9 cellular contexts compared by ENCODE assay signal in genomic region chr16:89599451-89599858, GRCh38. TPM values are rescaled to one million over a fixed set of nuclear protein-coding genes. Genes with fewer than 3 reads are reported as not detected.
A peak's percentile ranks its signal among the peaks of the same experiment; 100 is the strongest.
DNase-seq lines count a peak whose midpoint lies in the region; ATAC-seq, FAIRE-seq and TF ChIP-seq lines count a peak whose summit lies in the region.
"Had no signal": no experiment of that assay in that cellular context is flagged by ENCODE, and none has a peak within 500 bp of the region (broad histone marks: within the 10 kb centered on the region; RNA-seq: fewer than 3 reads in every experiment).

No MANE protein-coding gene starts in this region.

- peaks cover 0 to 12% (median 4%) of the 10 kb centered on the region in 4 donors for H3K4me1 Mint-ChIP-seq in CD4-positive, CD25-positive, alpha-beta regulatory T cell

- no peaks in the 10 kb centered on the region for H3K36me3 Mint-ChIP-seq in CD4-positive, CD25-positive, alpha-beta regulatory T cell

- no peak overlapping the region for H3K27ac ChIP-seq in CD4-positive, CD25-positive, alpha-beta regulatory T cell (ENCODE audit: insufficient read depth, low read length, poor library complexity, severe bottlenecking)
- H3K27ac ChIP-seq in SJCRH30 (no peak overlapping the region), gastrocnemius medialis (no peak overlapping the region)

- no peak overlapping the region for H3K4me3 Mint-ChIP-seq in CD4-positive, CD25-positive, alpha-beta regulatory T cell

- intact Hi-C loops in gastrocnemius medialis (cut with DNase I; ENCODE audit: low total_unique reads) = no loop called here

- H3K9me3 Mint-ChIP-seq in CD4-positive, CD25-positive, alpha-beta regulatory T cell = no peaks in the 10 kb centered on the region

- ATAC-seq in CD4-positive, CD25-positive, alpha-beta regulatory T cell (ENCODE audit: low read depth in 2 of 2) = peak in 1 of 2 donors; percentile 16
- ATAC-seq in gastrocnemius medialis (no peak), HG03432 (IDR thresholded peaks at IDR 0.05; ENCODE audit: unreplicated experiment) (no peak)

- H3K4me1 ChIP-seq in CD4-positive, CD25-positive, alpha-beta regulatory T cell (ENCODE audit: control insufficient read depth, insufficient read depth, low read length, poor library complexity, severe bottlenecking) = peaks cover 13% of the 10 kb centered on the region
- H3K4me1 ChIP-seq in SJCRH30 (peaks cover 11% of the 10 kb centered on the region; the same call in 1 of the 2 replicates), gastrocnemius medialis (no peaks in the 10 kb centered on the region)

- peak in 1 of 3 donors; percentile 32 for DNase-seq in CD4-positive, CD25-positive, alpha-beta regulatory T cell
- peak; percentile 68 for DNase-seq in GM20000 (ENCODE audit: low spot score)
- DNase-seq in SJCRH30 = peak; percentile 65 to 70
- DNase-seq in germinal center (ENCODE audit: low spot score) = peak; percentile 17
- no peak for DNase-seq in NCI-H1436 (lab: John Stamatoyannopoulos, UW)
- DNase-seq in GM12892 (ENCODE audit: insufficient read length) = no peak
- no peak for DNase-seq in gastrocnemius medialis

- peaks cover 8% of the 10 kb centered on the region for H3K27me3 Mint-ChIP-seq in CD4-positive, CD25-positive, alpha-beta regulatory T cell

- H3K27me3 ChIP-seq in CD4-positive, CD25-positive, alpha-beta regulatory T cell (ENCODE audit: control insufficient read depth, insufficient read depth, low read length) = no peaks in the 10 kb centered on the region
- H3K27me3 ChIP-seq in SJCRH30 (no peaks in the 10 kb centered on the region), gastrocnemius medialis (peaks cover 0 to 11% (median 6%) of the 10 kb centered on the region in 3 donors)

- peak overlapping the region in 2 of 3 donors; percentile 51 to 58 for H3K27ac Mint-ChIP-seq in CD4-positive, CD25-positive, alpha-beta regulatory T cell

- peak; percentile 21 for TF ChIP-seq CTCF in GM20000 (IDR thresholded peaks at IDR 0.05; ENCODE audit: extremely low read depth, missing control alignments)
- no peak for TF ChIP-seq CTCF in gastrocnemius medialis (IDR thresholded peaks at IDR 0.05 in 4 of 5, conservative IDR thresholded peaks at IDR 0.05 in 1 of 5)

- no peak overlapping the region for H3K4me3 ChIP-seq in CD4-positive, CD25-positive, alpha-beta regulatory T cell (ENCODE audit: low read depth, low read length)
- H3K4me3 ChIP-seq in SJCRH30 (no peak overlapping the region), gastrocnemius medialis (no peak overlapping the region)

- no peaks in the 10 kb centered on the region for H3K36me3 ChIP-seq in CD4-positive, CD25-positive, alpha-beta regulatory T cell (ENCODE audit: control insufficient read depth, insufficient read depth, low read length)
- H3K36me3 ChIP-seq in SJCRH30 = no peaks in the 10 kb centered on the region
- no peaks in the 10 kb centered on the region for H3K36me3 ChIP-seq in gastrocnemius medialis

- no peak for TF ChIP-seq POLR2A in GM12892 (IDR thresholded peaks at IDR 0.05; ENCODE audit: low read depth, low read length)
- TF ChIP-seq POLR2A in gastrocnemius medialis (IDR thresholded peaks at IDR 0.05) = no peak

- FAIRE-seq in GM12892 (lab: Jason Lieb, UNC) = no peak
- FAIRE-seq: endometrium had no signal

- no peaks in the 10 kb centered on the region for H3K9me3 ChIP-seq in CD4-positive, CD25-positive, alpha-beta regulatory T cell (ENCODE audit: control insufficient read depth in 2 of 2, low read length in 2 of 2)
- H3K9me3 ChIP-seq in SJCRH30 (replicated peaks) (no peaks in the 10 kb centered on the region), gastrocnemius medialis (no peaks in the 10 kb centered on the region)

- in situ Hi-C loops in gastrocnemius medialis (cut with MboI; ENCODE audit: low sequenced_read_pairs in 4 of 4) = no loop called here

RNA-seq across cellular contexts. Expression of gene DPEP1, which starts 14.0 kb away (rescaled TPM):
- total RNA-seq in CD4-positive, CD25-positive, alpha-beta regulatory T cell = not detected
- not detected for polyA plus RNA-seq in CD4-positive, CD25-positive, alpha-beta regulatory T cell
- 1.6 and 1.7 TPM in 2 replicates for total RNA-seq in SJCRH30 (2014; rRNA removed; shearing (Covaris generic))
- not detected for polyA plus RNA-seq in GM12892 (2012; ENCODE audit: missing spikeins)
- total RNA-seq in gastrocnemius medialis = not detected

RNA-seq across cellular contexts. Expression of gene CPNE7, which starts 23.9 kb away (rescaled TPM):
- 0.69 TPM for total RNA-seq in CD4-positive, CD25-positive, alpha-beta regulatory T cell
- polyA plus RNA-seq in CD4-positive, CD25-positive, alpha-beta regulatory T cell = under 1 TPM in 3 of 4 donors, not detected in 1; 0.11 to 0.81 (median 0.48) TPM
- total RNA-seq in SJCRH30 (2014; rRNA removed; shearing (Covaris generic)) = not detected in 2 replicates
- 51.5 TPM for polyA plus RNA-seq in GM12892 (2012; ENCODE audit: missing spikeins)
- total RNA-seq in gastrocnemius medialis = not detected

RNA-seq across cellular contexts. Expression of gene RPL13, which starts 39.0 kb away (rescaled TPM):
- 3,164 TPM for total RNA-seq in CD4-positive, CD25-positive, alpha-beta regulatory T cell
- polyA plus RNA-seq in CD4-positive, CD25-positive, alpha-beta regulatory T cell = 1,000 to 10,000 TPM; 3,297 to 6,519 (median 5,004) TPM
- 5,665 and 6,596 TPM in 2 replicates for total RNA-seq in SJCRH30 (2014; rRNA removed; shearing (Covaris generic))
- polyA plus RNA-seq in GM12892 (2012; ENCODE audit: missing spikeins) = 4,006 TPM
- 1,000 to 10,000 TPM; 4,295 to 5,889 (median 4,806) TPM for total RNA-seq in gastrocnemius medialis

RNA-seq across cellular contexts. Expression of gene CHMP1A, which starts 58.1 kb away (rescaled TPM):
- 110 TPM for total RNA-seq in CD4-positive, CD25-positive, alpha-beta regulatory T cell
- 100 to 1,000 TPM in 1 of 4 donors, 10 to 100 TPM in 3; 77.5 to 111 (median 87.5) TPM for polyA plus RNA-seq in CD4-positive, CD25-positive, alpha-beta regulatory T cell
- total RNA-seq in SJCRH30 (2014; rRNA removed; shearing (Covaris generic)) = 71.1 and 75.6 TPM in 2 replicates
- 29.3 TPM for polyA plus RNA-seq in GM12892 (2012; ENCODE audit: missing spikeins)
- total RNA-seq in gastrocnemius medialis = 100 to 1,000 TPM in 1 of 4 donors, 10 to 100 TPM in 3; 53.4 to 105 (median 78.8) TPM

RNA-seq across cellular contexts. Expression of gene SPATA33, which starts 58.2 kb away (rescaled TPM):
- total RNA-seq in CD4-positive, CD25-positive, alpha-beta regulatory T cell = 7.1 TPM
- 1 to 10 TPM; 2.0 to 4.4 (median 3.0) TPM for polyA plus RNA-seq in CD4-positive, CD25-positive, alpha-beta regulatory T cell
- 9.9 and 12.7 TPM in 2 replicates for total RNA-seq in SJCRH30 (2014; rRNA removed; shearing (Covaris generic))
- 7.3 TPM for polyA plus RNA-seq in GM12892 (2012; ENCODE audit: missing spikeins)
- total RNA-seq in gastrocnemius medialis = 1 to 10 TPM; 1.2 to 2.7 (median 2.1) TPM

Comparison
In these comparisons a context has a peak if more than half of its experiments do, and no peak if none do; other contexts are left out.
1. DNase-seq: peak in GM20000 (single experiment), SJCRH30 (2 of 2) and germinal center (single experiment); none in NCI-H1436 (single experiment), GM12892 (single experiment) and gastrocnemius medialis (0 of 2).